In genomic region chr16:66127459-66128362, GRCh38 we compare ENCODE assay signal across 15 cellular contexts.
DNase-seq lines count a peak whose midpoint lies in the region; ATAC-seq and TF ChIP-seq lines count a peak whose summit lies in the region.
"Had no signal": no experiment of that assay in that cellular context is flagged by ENCODE, and none has a peak within 500 bp of the region (broad histone marks: within the 10 kb centered on the region; RNA-seq: fewer than 3 reads in every experiment).

No MANE protein-coding gene starts in this region.

- H3K4me1 ChIP-seq in left lung (no peaks in the 10 kb centered on the region), upper lobe of left lung (peaks cover 0 to 13% (median 5%) of the 10 kb centered on the region in 4 donors), vagina (peaks cover 14% of the 10 kb centered on the region)

- H3K36me3 ChIP-seq in left lung (no peaks in the 10 kb centered on the region), upper lobe of left lung (no peaks in the 10 kb centered on the region), vagina (no peaks in the 10 kb centered on the region)
- H3K36me3 ChIP-seq: neutrophil had no signal

- no peaks in the 10 kb centered on the region for H3K9me3 Mint-ChIP-seq in activated CD8-positive, alpha-beta memory T cell treated with anti-CD3 and anti-CD28 coated beads, Interleukin-2, amount 10 ng/mL, durations not matched to agents 7 days and 5 days (ENCODE audit: low read depth)

- H3K4me3 Mint-ChIP-seq in activated CD8-positive, alpha-beta memory T cell treated with anti-CD3 and anti-CD28 coated beads, Interleukin-2, amount 10 ng/mL, durations not matched to agents 7 days and 5 days, result no peak overlapping the region

- peaks cover 38% of the 10 kb centered on the region for H3K27me3 Mint-ChIP-seq in activated CD8-positive, alpha-beta memory T cell treated with anti-CD3 and anti-CD28 coated beads, Interleukin-2, amount 10 ng/mL, durations not matched to agents 7 days and 5 days

- DNase-seq in NCI-H510A (lab: John Stamatoyannopoulos, UW) (peak; percentile 4), NCI-H510A treated with DMSO at 0.1 percent for 48 hours (lab: John Stamatoyannopoulos, UW) (no peak), coronary artery (ENCODE audit: low spot score) (no peak), left lung (no peak), upper lobe of left lung (peak in 1 of 2 donors; percentile 32), vagina (ENCODE audit: extremely low spot score in 2 of 2) (no peak), NCI-H2227 treated with DMSO at 0.1 percent for 48 hours (lab: John Stamatoyannopoulos, UW) (no peak)
- no peak for DNase-seq in activated CD8-positive, alpha-beta memory T cell treated with anti-CD3 and anti-CD28 coated beads, Interleukin-2, amount 10 ng/mL, durations not matched to agents 7 days and 5 days
- DNase-seq: 8988T; activated CD8-positive, alpha-beta memory T cell treated with anti-CD3 and anti-CD28 coated beads, Interleukin-2, amount 50 U/mL, for 48 hours; aorta; DMS79 treated with DMSO at 0.1 percent for 48 hours; NCI-H1694 treated with DMSO at 0.1 percent for 48 hours; stimulated activated naive CD8-positive, alpha-beta T cell treated with anti-CD3 and anti-CD28 coated beads, Interleukin-15, Interleukin-2, amounts not matched to agents 100 U/mL and 50 U/mL, for 24 hours had no signal

- H3K4me1 Mint-ChIP-seq in activated CD8-positive, alpha-beta memory T cell treated with anti-CD3 and anti-CD28 coated beads, Interleukin-2, amount 10 ng/mL, durations not matched to agents 7 days and 5 days, result no peaks in the 10 kb centered on the region

- TF ChIP-seq POLR2A in upper lobe of left lung (IDR thresholded peaks at IDR 0.05) (no peak), vagina (IDR thresholded peaks at IDR 0.05) (no peak)

- ATAC-seq in left lung (peak; percentile 23), upper lobe of left lung (ENCODE audit: low FRiP score in 2 of 2) (peak in 1 of 2 donors; percentile 15)
- ATAC-seq in activated CD8-positive, alpha-beta memory T cell treated with anti-CD3 and anti-CD28 coated beads, Interleukin-2, amount 10 ng/mL, durations not matched to agents 7 days and 5 days, result no peak
- ATAC-seq: stimulated activated naive CD8-positive, alpha-beta T cell treated with anti-CD3 and anti-CD28 coated beads, Interleukin-15, Interleukin-2, amounts not matched to agents 100 U/mL and 50 U/mL, for 24 hours had no signal

- TF ChIP-seq EP300 in upper lobe of left lung (IDR thresholded peaks at IDR 0.05), result no peak

- H3K4me3 ChIP-seq in coronary artery (peak overlapping the region; percentile 18), left lung (no peak overlapping the region), upper lobe of left lung (peak overlapping the region in 1 of 4 donors; percentile 7), vagina (no peak overlapping the region)

- H3K27me3 ChIP-seq in left lung (peaks cover 12 to 54% of the 10 kb centered on the region in 2 donors), upper lobe of left lung (no peaks in the 10 kb centered on the region), vagina (no peaks in the 10 kb centered on the region)

- intact Hi-C loops in left lung (cut with DNase I), result no loop called here
- intact Hi-C loops in vagina (cut with DNase I), result no loop called here

- CTCF ChIA-PET in activated CD8-positive, alpha-beta memory T cell treated with anti-CD3 and anti-CD28 coated beads, Interleukin-2, amount 10 ng/mL, durations not matched to agents 7 days and 5 days (lab: Charles Lee), result no interaction called here

- 21 to 24% methylated on average over 26 of the region's 26 CpGs for WGBS in upper lobe of left lung, 2 donors

- no peak overlapping the region for H3K27ac Mint-ChIP-seq in activated CD8-positive, alpha-beta memory T cell treated with anti-CD3 and anti-CD28 coated beads, Interleukin-2, amount 10 ng/mL, durations not matched to agents 7 days and 5 days

- TF ChIP-seq CTCF in coronary artery (IDR thresholded peaks at IDR 0.05) (no peak), left lung (IDR thresholded peaks at IDR 0.05) (no peak), upper lobe of left lung (IDR thresholded peaks at IDR 0.05) (peak in 2 of 6 experiments; percentile 6 to 10), vagina (IDR thresholded peaks at IDR 0.05) (no peak)

- H3K36me3 Mint-ChIP-seq in activated CD8-positive, alpha-beta memory T cell treated with anti-CD3 and anti-CD28 coated beads, Interleukin-2, amount 10 ng/mL, durations not matched to agents 7 days and 5 days, result no peaks in the 10 kb centered on the region

- H3K27ac ChIP-seq in coronary artery, result peak overlapping the region in 1 of 2 donors; percentile 4
- peak overlapping the region; percentile 13 to 53 for H3K27ac ChIP-seq in left lung
- H3K27ac ChIP-seq in upper lobe of left lung, result peak overlapping the region; percentile 18 to 70 (median 56)
- H3K27ac ChIP-seq in vagina, result no peak overlapping the region
- H3K27ac ChIP-seq: neutrophil had no signal

- H3K9me3 ChIP-seq in left lung (no peaks in the 10 kb centered on the region), upper lobe of left lung (no peaks in the 10 kb centered on the region), vagina (no peaks in the 10 kb centered on the region)
- H3K9me3 ChIP-seq: neutrophil had no signal
